ENCODE assay signal across 9 cellular contexts in genomic region chr18:34773961-34774754, GRCh38.
A peak's percentile ranks its signal among the peaks of the same experiment; 100 is the strongest.
DNase-seq lines count a peak whose midpoint lies in the region; ATAC-seq, FAIRE-seq and TF ChIP-seq lines count a peak whose summit lies in the region.
"Had no signal": no experiment of that assay in that cellular context is flagged by ENCODE, and none has a peak within 500 bp of the region (broad histone marks: within the 10 kb centered on the region; RNA-seq: fewer than 3 reads in every experiment).

No MANE protein-coding gene starts in this region.

- H3K36me3 ChIP-seq in bronchial epithelial cell (ENCODE audit: control insufficient read depth, insufficient read depth, low read length) (no peaks in the 10 kb centered on the region), upper lobe of right lung (no peaks in the 10 kb centered on the region)

- DNase-seq in NCI-H345 (lab: John Stamatoyannopoulos, UW) (peak; percentile 46), NCI-H345 treated with DMSO at 0.1 percent for 48 hours (lab: John Stamatoyannopoulos, UW; ENCODE audit: unreplicated experiment) (no peak), bronchial epithelial cell (ENCODE audit: low read depth) (peak; percentile 63), kidney tubule cell (ENCODE audit: low spot score) (peak; percentile 92), upper lobe of right lung (no peak), SKM-1 treated with dmso at 0.1 percent for 144 hours (lab: John Stamatoyannopoulos, UW; ENCODE audit: unreplicated experiment) (no peak)
- DNase-seq in activated CD8-positive, alpha-beta T cell treated with anti-CD3 and anti-CD28 coated beads, Interleukin-2, amount 10 ng/mL, durations not matched to agents 7 days and 5 days = no peak
- DNase-seq: KBM-7 had no signal

- no peaks in the 10 kb centered on the region for H3K4me1 Mint-ChIP-seq in activated CD8-positive, alpha-beta T cell treated with anti-CD3 and anti-CD28 coated beads, Interleukin-2, amount 10 ng/mL, durations not matched to agents 7 days and 5 days (ENCODE audit: low read depth)

- no peak overlapping the region for H3K4me3 Mint-ChIP-seq in activated CD8-positive, alpha-beta T cell treated with anti-CD3 and anti-CD28 coated beads, Interleukin-2, amount 10 ng/mL, durations not matched to agents 7 days and 5 days

- H3K9me3 ChIP-seq in upper lobe of right lung = no peaks in the 10 kb centered on the region

- peak; percentile 36 for ATAC-seq in upper lobe of right lung
- ATAC-seq in activated CD8-positive, alpha-beta T cell treated with anti-CD3 and anti-CD28 coated beads, Interleukin-2, amount 10 ng/mL, durations not matched to agents 7 days and 5 days = no peak
- ATAC-seq in GM19397 (IDR thresholded peaks at IDR 0.05; ENCODE audit: unreplicated experiment) = no peak

- intact Hi-C loops in upper lobe of right lung (cut with DNase I) = no loop called here

- no peak overlapping the region for H3K27ac ChIP-seq in upper lobe of right lung

- TF ChIP-seq CTCF in bronchial epithelial cell (IDR thresholded peaks at IDR 0.05; ENCODE audit: insufficient read depth, low read length, severe bottlenecking) (no peak), upper lobe of right lung (IDR thresholded peaks at IDR 0.05) (no peak)

- POLR2A ChIA-PET in activated CD8-positive, alpha-beta T cell treated with anti-CD3 and anti-CD28 coated beads, Interleukin-2, amount 10 ng/mL, durations not matched to agents 7 days and 5 days (lab: Charles Lee) = no interaction called here

- peak; percentile 32 for FAIRE-seq in bronchial epithelial cell (lab: Jason Lieb, UNC)

- CTCF ChIA-PET in activated CD8-positive, alpha-beta T cell treated with anti-CD3 and anti-CD28 coated beads, Interleukin-2, amount 10 ng/mL, durations not matched to agents 7 days and 5 days (lab: Charles Lee) = no interaction called here

- no peaks in the 10 kb centered on the region for H3K4me1 ChIP-seq in upper lobe of right lung

- H3K27me3 ChIP-seq in bronchial epithelial cell (ENCODE audit: control insufficient read depth, insufficient read depth, low read length) = no peaks in the 10 kb centered on the region
- H3K27me3 ChIP-seq in upper lobe of right lung = no peaks in the 10 kb centered on the region

- H3K27me3 Mint-ChIP-seq in activated CD8-positive, alpha-beta T cell treated with anti-CD3 and anti-CD28 coated beads, Interleukin-2, amount 10 ng/mL, durations not matched to agents 7 days and 5 days (ENCODE audit: low read depth) = peaks cover 1% of the 10 kb centered on the region

- no peak overlapping the region for H3K27ac Mint-ChIP-seq in activated CD8-positive, alpha-beta T cell treated with anti-CD3 and anti-CD28 coated beads, Interleukin-2, amount 10 ng/mL, durations not matched to agents 7 days and 5 days

- H3K36me3 Mint-ChIP-seq in activated CD8-positive, alpha-beta T cell treated with anti-CD3 and anti-CD28 coated beads, Interleukin-2, amount 10 ng/mL, durations not matched to agents 7 days and 5 days (ENCODE audit: low read depth) = no peaks in the 10 kb centered on the region

- no peaks in the 10 kb centered on the region for H3K9me3 Mint-ChIP-seq in activated CD8-positive, alpha-beta T cell treated with anti-CD3 and anti-CD28 coated beads, Interleukin-2, amount 10 ng/mL, durations not matched to agents 7 days and 5 days (ENCODE audit: insufficient read depth)

- H3K4me3 ChIP-seq in bronchial epithelial cell (ENCODE audit: low read depth, low read length) (no peak overlapping the region), upper lobe of right lung (no peak overlapping the region)

Comparison
In these comparisons a context has a peak if more than half of its experiments do, and no peak if none do; other contexts are left out.
1. DNase-seq: peak in NCI-H345 (single experiment), bronchial epithelial cell (single experiment) and kidney tubule cell (single experiment); none in NCI-H345 treated with DMSO at 0.1 percent for 48 hours (single experiment), upper lobe of right lung (single experiment), SKM-1 treated with dmso at 0.1 percent for 144 hours (single experiment) and activated CD8-positive, alpha-beta T cell treated with anti-CD3 and anti-CD28 coated beads, Interleukin-2, amount 10 ng/mL, durations not matched to agents 7 days and 5 days (single experiment).